In the genomic region with DNA sequence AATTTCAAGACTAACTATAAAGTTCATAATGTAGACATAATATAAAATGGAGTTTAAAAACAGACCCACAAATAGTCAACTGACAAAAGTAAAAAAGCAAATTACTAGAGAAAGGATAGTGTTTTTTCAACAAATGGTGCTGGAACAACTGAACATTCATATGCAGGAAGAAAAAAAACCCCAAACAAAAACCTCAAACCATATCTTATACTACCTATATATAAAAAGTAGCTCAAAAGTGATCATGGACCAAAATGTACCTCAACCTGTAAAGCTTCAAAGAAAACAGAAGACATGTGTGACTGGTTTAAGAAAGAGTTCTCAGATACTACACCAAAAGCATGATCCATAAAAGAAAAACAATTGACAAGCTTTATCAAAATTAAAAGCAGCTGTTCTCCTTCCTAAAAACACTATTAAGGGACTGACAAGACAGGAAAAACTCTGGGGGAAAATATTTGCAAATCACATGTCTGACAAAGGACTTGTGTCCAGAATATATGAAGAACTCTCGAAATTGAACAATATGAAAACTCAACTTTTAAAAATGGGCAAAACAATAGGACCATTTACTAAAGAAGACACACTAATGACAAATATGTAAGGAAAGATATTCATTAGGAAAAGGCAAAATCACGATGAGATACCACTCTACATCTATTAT, we compare ENCODE assay signal across 16 cellular contexts. TPM values are rescaled to one million over a fixed set of nuclear protein-coding genes. Genes with fewer than 3 reads are reported as not detected.
A peak's percentile ranks its signal among the peaks of the same experiment; 100 is the strongest.
DNase-seq lines count a peak whose midpoint lies in the region; ATAC-seq, FAIRE-seq and TF ChIP-seq lines count a peak whose summit lies in the region.
"Had no signal": no experiment of that assay in that cellular context is flagged by ENCODE, and none has a peak within 500 bp of the region (broad histone marks: within the 10 kb centered on the region; RNA-seq: fewer than 3 reads in every experiment).

No MANE protein-coding gene starts in this region.

- H3K27ac Mint-ChIP-seq in HFFc6: peak overlapping the region; percentile 6
- H3K27ac Mint-ChIP-seq in activated T-helper 2 cell treated with anti-CD3 and anti-CD28 coated beads, Interferon-gamma antibody, Interleukin-2, Interleukin-4, amounts not matched to agents 10 μg/mL and 5 μg/mL and 100 μg/mL, durations not matched to agents 14 hours and 24 hours and 36 hours: peak overlapping the region; percentile 84

- no peak overlapping the region for H4K91ac ChIP-seq in mesenchymal stem cell (ENCODE audit: low read length)

- H3K4me3 ChIP-seq in ACC112 (ENCODE audit: low read depth, low read length) (no peak overlapping the region), mesenchymal stem cell (ENCODE audit: insufficient read depth in 1 of 2, low read depth in 1 of 2, low read length in 2 of 2) (no peak overlapping the region), body of pancreas (no peak overlapping the region)
- H3K4me3 ChIP-seq: BLaER1 treated with 17β-estradiol and CSF1 and Interleukin-3, amounts not matched to agents 10 nM and 100 nM; Peyer's patch had no signal

- no peak overlapping the region for H3K23ac ChIP-seq in mesenchymal stem cell (ENCODE audit: low read length in 2 of 2)

- no peaks in the 10 kb centered on the region for H3K9me3 Mint-ChIP-seq in HFFc6
- no peaks in the 10 kb centered on the region for H3K9me3 Mint-ChIP-seq in activated T-helper 2 cell treated with anti-CD3 and anti-CD28 coated beads, Interferon-gamma antibody, Interleukin-2, Interleukin-4, amounts not matched to agents 10 μg/mL and 5 μg/mL and 100 μg/mL, durations not matched to agents 14 hours and 24 hours and 36 hours

- H3K27ac ChIP-seq in ACC112 (ENCODE audit: low read depth, low read length): peak overlapping the region; percentile 47
- H3K27ac ChIP-seq in mesenchymal stem cell (ENCODE audit: low read length, poor library complexity, severe bottlenecking): no peak overlapping the region
- H3K27ac ChIP-seq in body of pancreas: peak overlapping the region in 1 of 4 donors; percentile 18

- H3K18ac ChIP-seq in mesenchymal stem cell (ENCODE audit: low read depth in 1 of 2, low read length in 2 of 2): no peak overlapping the region

- WGBS in mesenchymal stem cell: 100% methylated on average over 1 of the region's 2 CpGs
- 57 to 80% methylated on average over 2 of the region's 2 CpGs for WGBS in body of pancreas, 2 donors

- intact Hi-C loops in activated T-helper 2 cell treated with anti-CD3 and anti-CD28 coated beads, Interferon-gamma antibody, Interleukin-2, Interleukin-4, amounts not matched to agents 10 μg/mL and 5 μg/mL and 100 μg/mL, durations not matched to agents 14 hours and 24 hours and 36 hours (cut with micrococcal nuclease): loop anchor here (1.0 kb wide), 1 partner anchor 23 kb away; a partner anchor contains a TSS
- intact Hi-C loops in body of pancreas (cut with DNase I): no loop called here

- no peak overlapping the region for H4K8ac ChIP-seq in mesenchymal stem cell (ENCODE audit: low read length)

- H3K36me3 ChIP-seq in ACC112 (ENCODE audit: insufficient read depth, low read length): peaks cover 37% of the 10 kb centered on the region
- H3K36me3 ChIP-seq in mesenchymal stem cell (ENCODE audit: control insufficient read depth in 1 of 2, insufficient read depth in 2 of 2, low read depth in 1 of 2, low read length in 2 of 2): peaks cover 23 to 79% of the 10 kb centered on the region in 2 experiments
- H3K36me3 ChIP-seq in body of pancreas (replicated peaks in 1 of 2; ENCODE audit: insufficient read depth in 1 of 2, low read depth in 2 of 2): peaks cover 0 to 6% of the 10 kb centered on the region in 2 donors

- H3K27me3 ChIP-seq in ACC112 (ENCODE audit: insufficient read depth, low read length) (no peaks in the 10 kb centered on the region), mesenchymal stem cell (ENCODE audit: control insufficient read depth in 1 of 2, insufficient read depth in 1 of 2, low read length in 2 of 2) (no peaks in the 10 kb centered on the region), body of pancreas (no peaks in the 10 kb centered on the region)
- H3K27me3 ChIP-seq: BLaER1 treated with 17β-estradiol and CSF1 and Interleukin-3, amounts not matched to agents 10 nM and 100 nM; Peyer's patch had no signal

- H2AFZ ChIP-seq in ACC112 (ENCODE audit: low read length, unreplicated experiment) (no peak overlapping the region), mesenchymal stem cell (ENCODE audit: low read depth, low read length) (no peak overlapping the region)

- peaks cover 39% of the 10 kb centered on the region for H3K4me1 Mint-ChIP-seq in HFFc6 (ENCODE audit: low read depth)
- peaks cover 39% of the 10 kb centered on the region for H3K4me1 Mint-ChIP-seq in activated T-helper 2 cell treated with anti-CD3 and anti-CD28 coated beads, Interferon-gamma antibody, Interleukin-2, Interleukin-4, amounts not matched to agents 10 μg/mL and 5 μg/mL and 100 μg/mL, durations not matched to agents 14 hours and 24 hours and 36 hours (ENCODE audit: low read depth)

- ATAC-seq in HG03469 (IDR thresholded peaks at IDR 0.05; ENCODE audit: unreplicated experiment) (no peak), body of pancreas (no peak)
- ATAC-seq: esophagus mucosa had no signal

- H3K79me2 ChIP-seq in ACC112 (ENCODE audit: control insufficient read depth, insufficient read depth, low read length, unreplicated experiment): peaks cover 80% of the 10 kb centered on the region

- H2BK12ac ChIP-seq in mesenchymal stem cell (ENCODE audit: low read length in 2 of 2): no peak overlapping the region

- peaks cover 4% of the 10 kb centered on the region for H3K79me1 ChIP-seq in mesenchymal stem cell (replicated peaks; ENCODE audit: low read length, poor library complexity, severe bottlenecking)

- no peak for FAIRE-seq in frontal cortex (lab: Jason Lieb, UNC)
- FAIRE-seq: GM18507, H54 had no signal

- no peak overlapping the region for H3K4me2 ChIP-seq in mesenchymal stem cell (ENCODE audit: low read length, poor library complexity, severe bottlenecking)

- H2BK5ac ChIP-seq in mesenchymal stem cell (ENCODE audit: low read depth, low read length, poor library complexity, severe bottlenecking): no peak overlapping the region

- H3K9ac ChIP-seq in mesenchymal stem cell (ENCODE audit: low read length): peak overlapping the region; percentile 11

- H3K4me1 ChIP-seq in ACC112 (ENCODE audit: control insufficient read depth, insufficient read depth, low read length, unreplicated experiment) (peaks cover 21% of the 10 kb centered on the region), mesenchymal stem cell (ENCODE audit: control insufficient read depth, insufficient read depth, low read depth, low read length) (peaks cover 6% of the 10 kb centered on the region), body of pancreas (peaks cover 25% of the 10 kb centered on the region)

- H3K14ac ChIP-seq in mesenchymal stem cell (ENCODE audit: low read length in 2 of 2): no peak overlapping the region

- TF ChIP-seq POLR2A in body of pancreas (IDR thresholded peaks at IDR 0.05): no peak

- peaks cover 3% of the 10 kb centered on the region; the same call in 1 of the 2 replicates for H3K27me3 Mint-ChIP-seq in HFFc6 (ENCODE audit: insufficient read depth)
- H3K27me3 Mint-ChIP-seq in activated T-helper 2 cell treated with anti-CD3 and anti-CD28 coated beads, Interferon-gamma antibody, Interleukin-2, Interleukin-4, amounts not matched to agents 10 μg/mL and 5 μg/mL and 100 μg/mL, durations not matched to agents 14 hours and 24 hours and 36 hours (ENCODE audit: low read depth): no peaks in the 10 kb centered on the region

- no peak for DNase-seq in HFFc6
- no peak for DNase-seq in activated T-helper 2 cell treated with anti-CD3 and anti-CD28 coated beads, Interferon-gamma antibody, Interleukin-2, Interleukin-4, amounts not matched to agents 10 μg/mL and 5 μg/mL and 100 μg/mL, durations not matched to agents 14 hours and 24 hours and 36 hours (ENCODE audit: low spot score)
- DNase-seq in mesenchymal stem cell: no peak
- no peak for DNase-seq in body of pancreas
- no peak for DNase-seq in SK-N-DZ (ENCODE audit: low spot score)
- no peak for DNase-seq in frontal cortex (ENCODE audit: low spot score in 2 of 2)
- DNase-seq: cerebellar nuclear complex; GF-D8; Peyer's patch; stimulated activated CD4-positive, alpha-beta T cell treated with anti-CD3 and anti-CD28 coated beads, Interleukin-2, amount 100 ng/mL, for 48 hours had no signal

- no peak overlapping the region for H3K4me3 Mint-ChIP-seq in HFFc6
- H3K4me3 Mint-ChIP-seq in activated T-helper 2 cell treated with anti-CD3 and anti-CD28 coated beads, Interferon-gamma antibody, Interleukin-2, Interleukin-4, amounts not matched to agents 10 μg/mL and 5 μg/mL and 100 μg/mL, durations not matched to agents 14 hours and 24 hours and 36 hours (ENCODE audit: low read depth): no peak overlapping the region

- no peak overlapping the region for H2BK15ac ChIP-seq in mesenchymal stem cell (ENCODE audit: low read depth, poor library complexity, severe bottlenecking)

- peaks cover 17% of the 10 kb centered on the region for H3K36me3 Mint-ChIP-seq in HFFc6 (ENCODE audit: low read depth)
- peaks cover 81% of the 10 kb centered on the region for H3K36me3 Mint-ChIP-seq in activated T-helper 2 cell treated with anti-CD3 and anti-CD28 coated beads, Interferon-gamma antibody, Interleukin-2, Interleukin-4, amounts not matched to agents 10 μg/mL and 5 μg/mL and 100 μg/mL, durations not matched to agents 14 hours and 24 hours and 36 hours (ENCODE audit: low read depth)

- no peak overlapping the region for H2AK5ac ChIP-seq in mesenchymal stem cell (ENCODE audit: low read length, severe bottlenecking)

- no peak overlapping the region for H2BK120ac ChIP-seq in mesenchymal stem cell (ENCODE audit: low read depth, low read length)

- TF ChIP-seq CTCF in HFFc6 (IDR thresholded peaks at IDR 0.05) (no peak), body of pancreas (IDR thresholded peaks at IDR 0.05) (no peak)

- no peak overlapping the region for H3K4ac ChIP-seq in mesenchymal stem cell (ENCODE audit: low read depth in 1 of 2, low read length in 2 of 2)

- H3K9me3 ChIP-seq in mesenchymal stem cell (ENCODE audit: control insufficient read depth, low read length): no peaks in the 10 kb centered on the region
- H3K9me3 ChIP-seq in body of pancreas: no peaks in the 10 kb centered on the region
- H3K9me3 ChIP-seq: BLaER1 treated with 17β-estradiol and CSF1 and Interleukin-3, amounts not matched to agents 10 nM and 100 nM; Peyer's patch had no signal

RNA-seq across cellular contexts. Expression of a gene that starts 22.7 kb away (rescaled TPM):
- 10 to 100 TPM; 10.5 to 13.4 (median 12.3) TPM for total RNA-seq in HFFc6 (2021; fragmentation: NEBNext Ultra II Directional; extraction: Animal tissue kit (Norgen Biotek cat#: 25700))
- total RNA-seq in activated T-helper 2 cell treated with anti-CD3 and anti-CD28 coated beads, Interferon-gamma antibody, Interleukin-2, Interleukin-4, amounts not matched to agents 10 μg/mL and 5 μg/mL and 100 μg/mL, durations not matched to agents 14 hours and 24 hours and 36 hours: 20.5 and 26.0 TPM in 2 replicates
- 19.1 TPM for polyA plus RNA-seq in mesenchymal stem cell (2013, experiment 1 of 2)
- polyA plus RNA-seq in mesenchymal stem cell (2013, experiment 2 of 2): 17.8 TPM
- total RNA-seq in body of pancreas (10 to 100 TPM; 23.6 to 28.3 TPM), frontal cortex (59.1 TPM)
- polyA plus RNA-seq in SK-N-DZ (2014; cell fraction: cytosol; rRNA removed): 3.5 and 4.4 TPM in 2 replicates
- 11.0 and 14.2 TPM in 2 replicates for polyA plus RNA-seq in SK-N-DZ (2014; cell fraction: nucleus; rRNA removed)

RNA-seq across cellular contexts. Expression of a gene that starts 31.0 kb away (rescaled TPM):
- 100 to 1,000 TPM; 158 to 210 (median 187) TPM for total RNA-seq in HFFc6 (2021; fragmentation: NEBNext Ultra II Directional; extraction: Animal tissue kit (Norgen Biotek cat#: 25700))
- 407 and 425 TPM in 2 replicates for total RNA-seq in activated T-helper 2 cell treated with anti-CD3 and anti-CD28 coated beads, Interferon-gamma antibody, Interleukin-2, Interleukin-4, amounts not matched to agents 10 μg/mL and 5 μg/mL and 100 μg/mL, durations not matched to agents 14 hours and 24 hours and 36 hours
- polyA plus RNA-seq in mesenchymal stem cell (2013, experiment 1 of 2): 363 TPM
- 377 TPM for polyA plus RNA-seq in mesenchymal stem cell (2013, experiment 2 of 2)
- total RNA-seq in body of pancreas (10 to 100 TPM; 59.7 to 77.0 TPM), frontal cortex (33.8 TPM)
- 200 and 225 TPM in 2 replicates for polyA plus RNA-seq in SK-N-DZ (2014; cell fraction: cytosol; rRNA removed)
- polyA plus RNA-seq in SK-N-DZ (2014; cell fraction: nucleus; rRNA removed): 116 and 148 TPM in 2 replicates
